8 cellular contexts compared by ENCODE assay signal in genomic region chr1:10209905-10210810, GRCh38. TPM values are rescaled to one million over a fixed set of nuclear protein-coding genes. Genes with fewer than 3 reads are reported as not detected.
A peak's percentile ranks its signal among the peaks of the same experiment; 100 is the strongest.
DNase-seq lines count a peak whose midpoint lies in the region; ATAC-seq and TF ChIP-seq lines count a peak whose summit lies in the region.

A gene with protein sequence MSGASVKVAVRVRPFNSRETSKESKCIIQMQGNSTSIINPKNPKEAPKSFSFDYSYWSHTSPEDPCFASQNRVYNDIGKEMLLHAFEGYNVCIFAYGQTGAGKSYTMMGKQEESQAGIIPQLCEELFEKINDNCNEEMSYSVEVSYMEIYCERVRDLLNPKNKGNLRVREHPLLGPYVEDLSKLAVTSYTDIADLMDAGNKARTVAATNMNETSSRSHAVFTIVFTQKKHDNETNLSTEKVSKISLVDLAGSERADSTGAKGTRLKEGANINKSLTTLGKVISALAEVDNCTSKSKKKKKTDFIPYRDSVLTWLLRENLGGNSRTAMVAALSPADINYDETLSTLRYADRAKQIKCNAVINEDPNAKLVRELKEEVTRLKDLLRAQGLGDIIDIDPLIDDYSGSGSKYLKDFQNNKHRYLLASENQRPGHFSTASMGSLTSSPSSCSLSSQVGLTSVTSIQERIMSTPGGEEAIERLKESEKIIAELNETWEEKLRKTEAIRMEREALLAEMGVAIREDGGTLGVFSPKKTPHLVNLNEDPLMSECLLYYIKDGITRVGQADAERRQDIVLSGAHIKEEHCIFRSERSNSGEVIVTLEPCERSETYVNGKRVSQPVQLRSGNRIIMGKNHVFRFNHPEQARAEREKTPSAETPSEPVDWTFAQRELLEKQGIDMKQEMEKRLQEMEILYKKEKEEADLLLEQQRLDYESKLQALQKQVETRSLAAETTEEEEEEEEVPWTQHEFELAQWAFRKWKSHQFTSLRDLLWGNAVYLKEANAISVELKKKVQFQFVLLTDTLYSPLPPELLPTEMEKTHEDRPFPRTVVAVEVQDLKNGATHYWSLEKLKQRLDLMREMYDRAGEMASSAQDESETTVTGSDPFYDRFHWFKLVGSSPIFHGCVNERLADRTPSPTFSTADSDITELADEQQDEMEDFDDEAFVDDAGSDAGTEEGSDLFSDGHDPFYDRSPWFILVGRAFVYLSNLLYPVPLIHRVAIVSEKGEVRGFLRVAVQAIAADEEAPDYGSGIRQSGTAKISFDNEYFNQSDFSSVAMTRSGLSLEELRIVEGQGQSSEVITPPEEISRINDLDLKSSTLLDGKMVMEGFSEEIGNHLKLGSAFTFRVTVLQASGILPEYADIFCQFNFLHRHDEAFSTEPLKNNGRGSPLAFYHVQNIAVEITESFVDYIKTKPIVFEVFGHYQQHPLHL (N-terminal part only) (plus strand): TSS chr1:10210570. CDS start chr1:10232329, 21,759 bp downstream.

- H3K27ac ChIP-seq in CD4-positive, CD25-positive, alpha-beta regulatory T cell (ENCODE audit: insufficient read depth, low read length, poor library complexity, severe bottlenecking): peak within 1 kb of the TSS; percentile 41
- H3K27ac ChIP-seq in dorsolateral prefrontal cortex: peak within 1 kb of the TSS; percentile 88 to 100 (median 99)

- POLR2A ChIA-PET in activated CD4-positive, alpha-beta memory T cell treated with anti-CD3 and anti-CD28 coated beads for 36 hours (lab: Charles Lee): interaction anchor here (0.5 to 2.2 kb wide), 8 partner anchors 17 to 307 kb away, joined by 3 to 9 read pairs (median 4); partner anchors contain the start of genes CENPS and PGD

- WGBS in lower leg skin, 2 donors: 0 to 1% methylated on average over 47 of the region's 107 CpGs

- no peaks in the 10 kb centered on the region for H3K36me3 Mint-ChIP-seq in CD4-positive, CD25-positive, alpha-beta regulatory T cell
- no peaks in the 10 kb centered on the region for H3K36me3 Mint-ChIP-seq in activated CD4-positive, alpha-beta memory T cell treated with anti-CD3 and anti-CD28 coated beads for 36 hours

- CTCF ChIA-PET in activated CD4-positive, alpha-beta memory T cell treated with anti-CD3 and anti-CD28 coated beads for 36 hours (lab: Charles Lee): interaction anchor here (0.7 to 2.9 kb wide), 46 partner anchors 9 to 306 kb away, joined by 3 to 28 read pairs (median 5); partner anchors contain the start of genes CENPS and PGD

- H3K4me1 ChIP-seq in CD4-positive, CD25-positive, alpha-beta regulatory T cell (ENCODE audit: control insufficient read depth, insufficient read depth, low read length, poor library complexity, severe bottlenecking): peaks cover 16% of the 10 kb centered on the region

- DNase-seq in CD4-positive, CD25-positive, alpha-beta regulatory T cell: peak; percentile 95 to 97 (median 96)
- DNase-seq in NCI-H82 (lab: John Stamatoyannopoulos, UW): peak; percentile 98
- DNase-seq in activated CD4-positive, alpha-beta memory T cell treated with anti-CD3 and anti-CD28 coated beads for 36 hours: peak; percentile 97
- peak; percentile 96 to 100 (median 98) for DNase-seq in dorsolateral prefrontal cortex
- DNase-seq in lower leg skin (ENCODE audit: low spot score in 2 of 2): peak; percentile 97 to 100
- peak; percentile 94 to 95 for DNase-seq in stimulated activated CD4-positive, alpha-beta T cell treated with anti-CD3 and anti-CD28 coated beads, Interleukin-4, amount 100 ng/mL, for 48 hours (ENCODE audit: low read depth in 2 of 2)

- ATAC-seq in CD4-positive, CD25-positive, alpha-beta regulatory T cell (ENCODE audit: low read depth in 2 of 2): peak; percentile 100
- ATAC-seq in GM19395 (IDR thresholded peaks at IDR 0.05; ENCODE audit: unreplicated experiment): peak; percentile 87
- ATAC-seq in HG03565 (IDR thresholded peaks at IDR 0.05; ENCODE audit: unreplicated experiment): peak; percentile 96

- H3K9me3 ChIP-seq in CD4-positive, CD25-positive, alpha-beta regulatory T cell (ENCODE audit: control insufficient read depth in 2 of 2, low read length in 2 of 2): no peaks in the 10 kb centered on the region

- H3K4me1 Mint-ChIP-seq in CD4-positive, CD25-positive, alpha-beta regulatory T cell: peaks cover 6 to 34% (median 20%) of the 10 kb centered on the region in 4 donors
- H3K4me1 Mint-ChIP-seq in activated CD4-positive, alpha-beta memory T cell treated with anti-CD3 and anti-CD28 coated beads for 36 hours (ENCODE audit: low read depth): peaks cover 33% of the 10 kb centered on the region

- TF ChIP-seq POLR2A in lower leg skin (IDR thresholded peaks at IDR 0.05): peak in 1 of 2 donors; percentile 77

- H3K27me3 ChIP-seq in CD4-positive, CD25-positive, alpha-beta regulatory T cell (ENCODE audit: control insufficient read depth, insufficient read depth, low read length): peaks cover 2% of the 10 kb centered on the region
- H3K27me3 ChIP-seq in dorsolateral prefrontal cortex: no peaks in the 10 kb centered on the region

- no peaks in the 10 kb centered on the region for H3K9me3 Mint-ChIP-seq in CD4-positive, CD25-positive, alpha-beta regulatory T cell
- H3K9me3 Mint-ChIP-seq in activated CD4-positive, alpha-beta memory T cell treated with anti-CD3 and anti-CD28 coated beads for 36 hours: no peaks in the 10 kb centered on the region

- intact Hi-C loops in activated CD4-positive, alpha-beta memory T cell treated with anti-CD3 and anti-CD28 coated beads for 36 hours (cut with micrococcal nuclease): loop anchor here (1.0 to 10.0 kb wide), 3 partner anchors 112 to 305 kb away; no protein-coding TSS in a partner anchor
- intact Hi-C loops in dorsolateral prefrontal cortex (cut with DNase I): loop anchor here (1.0 to 2.0 kb wide), 3 partner anchors 85 to 221 kb away; partner anchors contain the start of gene CENPS (in 1 of the 2)
- intact Hi-C loops in lower leg skin (cut with DNase I; ENCODE audit: low total_unique reads): loop anchor here (10.0 kb wide), 1 partner anchor 135 kb away; no protein-coding TSS in a partner anchor

- peak; percentile 93 to 100 (median 98) for TF ChIP-seq CTCF in dorsolateral prefrontal cortex (IDR thresholded peaks at IDR 0.05 in 54 of 56, conservative IDR thresholded peaks at IDR 0.05 in 2 of 56; ENCODE audit: low read depth in 1 of 56, partially characterized antibody in 56 of 56)
- peak in 1 of 3 donors; percentile 98 for TF ChIP-seq CTCF in lower leg skin (IDR thresholded peaks at IDR 0.05)

- no peaks in the 10 kb centered on the region for H3K27me3 Mint-ChIP-seq in CD4-positive, CD25-positive, alpha-beta regulatory T cell
- no peaks in the 10 kb centered on the region for H3K27me3 Mint-ChIP-seq in activated CD4-positive, alpha-beta memory T cell treated with anti-CD3 and anti-CD28 coated beads for 36 hours

- peak within 1 kb of the TSS; percentile 49 to 90 (median 76) for H3K27ac Mint-ChIP-seq in CD4-positive, CD25-positive, alpha-beta regulatory T cell
- H3K27ac Mint-ChIP-seq in activated CD4-positive, alpha-beta memory T cell treated with anti-CD3 and anti-CD28 coated beads for 36 hours: peak within 1 kb of the TSS; percentile 60

- peak within 1 kb of the TSS; percentile 78 for H3K4me3 ChIP-seq in CD4-positive, CD25-positive, alpha-beta regulatory T cell (ENCODE audit: low read depth, low read length)
- H3K4me3 ChIP-seq in dorsolateral prefrontal cortex (peak within 1 kb of the TSS; percentile 52 to 100 (median 87)), lower leg skin (ENCODE audit: low read depth, poor library complexity, severe bottlenecking) (peak within 1 kb of the TSS; percentile 70)

- H3K36me3 ChIP-seq in CD4-positive, CD25-positive, alpha-beta regulatory T cell (ENCODE audit: control insufficient read depth, insufficient read depth, low read length): no peaks in the 10 kb centered on the region

- H3K4me3 Mint-ChIP-seq in CD4-positive, CD25-positive, alpha-beta regulatory T cell: peak within 1 kb of the TSS; percentile 90 to 93 (median 91)
- peak within 1 kb of the TSS; percentile 82 for H3K4me3 Mint-ChIP-seq in activated CD4-positive, alpha-beta memory T cell treated with anti-CD3 and anti-CD28 coated beads for 36 hours

RNA-seq across cellular contexts. Expression of the gene that starts here (rescaled TPM):
- 26.6 TPM for total RNA-seq in CD4-positive, CD25-positive, alpha-beta regulatory T cell
- 1 to 10 TPM in 3 of 4 donors, under 1 TPM in 1; 0.79 to 2.3 (median 2.0) TPM for polyA plus RNA-seq in CD4-positive, CD25-positive, alpha-beta regulatory T cell
- 10 to 100 TPM; 16.8 to 17.4 TPM for total RNA-seq in activated CD4-positive, alpha-beta memory T cell treated with anti-CD3 and anti-CD28 coated beads for 36 hours
- total RNA-seq in dorsolateral prefrontal cortex (100 to 1,000 TPM; 238 to 416 (median 324) TPM), lower leg skin (10 to 100 TPM; 44.1 to 53.1 (median 46.0) TPM)

Comparison
In these comparisons a context has a peak if more than half of its experiments do, and no peak if none do; other contexts are left out.
1. Peak in every context shown above with its lines: DNase-seq, ATAC-seq, H3K4me3 ChIP-seq and H3K27ac ChIP-seq.